20 cellular contexts compared by ENCODE assay signal in genomic region chr15:57436166-57436565, GRCh38. TPM values are rescaled to one million over a fixed set of nuclear protein-coding genes. Genes with fewer than 3 reads are reported as not detected.
"Had no signal": no experiment of that assay in that cellular context is flagged by ENCODE, and none has a peak within 500 bp of the region (broad histone marks: within the 10 kb centered on the region; RNA-seq: fewer than 3 reads in every experiment).

No MANE protein-coding gene starts in this region.

- H3K27ac ChIP-seq: ascending aorta, breast epithelium, hepatocyte, thoracic aorta, upper lobe of right lung had no signal

- H2AFZ ChIP-seq: hepatocyte had no signal

- H3K4me3 ChIP-seq: ascending aorta, breast epithelium, hepatocyte, right atrium auricular region, thoracic aorta, upper lobe of right lung had no signal

- H3K4me1 ChIP-seq: breast epithelium, upper lobe of right lung had no signal

- H3K36me3 ChIP-seq: ascending aorta, breast epithelium, right atrium auricular region, thoracic aorta, upper lobe of right lung had no signal

- DNase-seq: activated CD4-positive, alpha-beta T cell treated with anti-CD3 and anti-CD28 coated beads for 1 hour; activated CD4-positive, alpha-beta T cell treated with anti-CD3 and anti-CD28 coated beads, Interleukin-2, amount 50 U/mL, for 4 hours; activated naive CD4-positive, alpha-beta T cell treated with Interleukin-2 at 50 U/mL for 16 hours; activated naive CD8-positive, alpha-beta T cell treated with anti-CD3 and anti-CD28 coated beads, Interleukin-2, amount 50 U/mL, for 24 hours; activated T-cell treated with anti-CD3 and anti-CD28 coated beads for 4 hours; dermis blood vessel endothelial cell; islet precursor cell; small intestine; stimulated activated CD4-positive, alpha-beta T cell treated with anti-CD3 and anti-CD28 coated beads, Interleukin-4, amount 100 ng/mL, for 4 hours; stimulated activated CD8-positive, alpha-beta memory T cell treated with anti-CD3 and anti-CD28 coated beads, Interleukin-4, amount 100 ng/mL, for 48 hours; stimulated activated naive CD4-positive, alpha-beta T cell treated with Interleukin-2 at 50 U/mL for 16 hours; T-cell; T-helper 9 cell; upper lobe of right lung had no signal

- H3K27me3 ChIP-seq: ascending aorta, breast epithelium, hepatocyte, right atrium auricular region, upper lobe of right lung had no signal

- H3K4me2 ChIP-seq: hepatocyte had no signal

- H3K9me3 ChIP-seq: ascending aorta, breast epithelium, right atrium auricular region, thoracic aorta, upper lobe of right lung had no signal

- FAIRE-seq: small intestine had no signal

RNA-seq across cellular contexts. Expression of gene CGNL1, which starts 59.9 kb away (rescaled TPM):
- total RNA-seq: natural killer cell treated with Interleukin-12 subunit alpha and Interleukin-12 subunit beta and Interleukin-15 and Interleukin-18, amount 100 ng/mL, for 72 hours had no signal
